Comparison of ENCODE assay signal across 8 cellular contexts in the genomic region with DNA sequence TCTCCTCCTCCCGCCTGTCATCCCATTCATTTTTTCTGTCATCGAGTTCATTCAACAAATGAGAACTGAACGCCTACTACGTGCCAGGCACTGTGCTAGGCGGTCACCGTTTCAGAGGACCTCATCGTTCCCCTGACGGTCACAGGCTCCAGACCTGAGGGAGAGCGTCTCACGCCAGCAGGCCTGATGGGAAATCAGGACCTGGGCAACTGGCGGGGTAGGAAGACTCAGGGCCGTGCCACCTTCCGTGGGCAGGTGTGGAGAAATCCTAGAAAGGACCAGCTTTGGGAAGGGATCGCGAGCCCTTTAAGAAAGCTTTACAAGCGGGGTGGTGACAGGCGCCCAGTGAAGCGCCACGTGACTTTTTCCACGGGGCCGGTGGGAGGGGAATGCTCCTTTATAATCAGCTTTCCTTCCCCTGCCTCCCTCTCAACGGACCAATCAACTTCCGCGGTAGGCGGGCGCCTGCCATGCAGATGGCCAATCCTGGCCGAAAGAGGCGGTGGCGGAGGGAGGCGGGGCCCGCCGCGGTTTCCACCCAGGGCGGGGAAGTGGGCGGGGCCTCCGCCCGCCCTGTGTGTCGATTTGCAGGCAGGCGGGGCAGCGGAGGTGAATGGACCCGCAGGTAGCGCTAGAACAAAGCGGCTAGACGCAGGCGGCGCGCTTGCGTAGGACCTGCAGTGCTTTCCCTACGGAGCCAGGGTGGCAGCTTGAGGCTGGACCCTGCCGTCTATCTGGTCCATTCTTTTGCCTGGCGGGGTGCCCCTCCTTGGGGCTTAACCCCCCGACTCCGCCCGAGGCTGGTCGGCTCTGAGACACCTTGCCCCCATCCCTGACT. TPM values are rescaled to one million over a fixed set of nuclear protein-coding genes. Genes with fewer than 3 reads are reported as not detected.
DNase-seq lines count a peak whose midpoint lies in the region; ATAC-seq and TF ChIP-seq lines count a peak whose summit lies in the region.

No MANE protein-coding gene starts in this region.

- H3K9ac ChIP-seq in DND-41 (ENCODE audit: low read depth, low read length) (peak overlapping the region; percentile 71), muscle layer of colon (ENCODE audit: low read length) (peak overlapping the region; percentile 72)

- H3K27ac ChIP-seq in DND-41 (ENCODE audit: low read length) (peak overlapping the region; percentile 76), KOPT-K1 (ENCODE audit: low read depth, low read length, poor library complexity, severe bottlenecking) (peak overlapping the region; percentile 64), Peyer's patch (peak overlapping the region; percentile 65 to 91 (median 84)), esophagus muscularis mucosa (replicated peaks in 1 of 4) (peak overlapping the region; percentile 88 to 92 (median 91)), muscle layer of colon (ENCODE audit: low read depth, low read length) (peak overlapping the region; percentile 89)

- TF ChIP-seq CTCF in DND-41 (IDR thresholded peaks at IDR 0.05; ENCODE audit: borderline replicate concordance, extremely low read depth, low read length, poor library complexity, severe bottlenecking) (no peak), Peyer's patch (IDR thresholded peaks at IDR 0.05) (peak in 2 of 6 experiments; percentile 10), esophagus muscularis mucosa (IDR thresholded peaks at IDR 0.05) (peak in 2 of 3 experiments; percentile 13 to 23)

- H3K9me3 ChIP-seq in DND-41 (ENCODE audit: insufficient read depth, low read length, severe bottlenecking) (no peaks in the 10 kb centered on the region), KOPT-K1 (ENCODE audit: insufficient read depth, low read length, poor library complexity, severe bottlenecking) (no peaks in the 10 kb centered on the region), Peyer's patch (no peaks in the 10 kb centered on the region), esophagus muscularis mucosa (no peaks in the 10 kb centered on the region), muscle layer of colon (ENCODE audit: low read length) (no peaks in the 10 kb centered on the region)

- TF ChIP-seq POLR2A in Peyer's patch (IDR thresholded peaks at IDR 0.05) (peak in 1 of 2 donors; percentile 28), esophagus muscularis mucosa (IDR thresholded peaks at IDR 0.05; ENCODE audit: low read depth) (no peak)

- peaks cover 29% of the 10 kb centered on the region for H3K79me2 ChIP-seq in DND-41 (ENCODE audit: insufficient read depth, low read length)

- WGBS in esophagus muscularis mucosa = under 1% methylated on average over 46 of the region's 55 CpGs

- H3K36me3 ChIP-seq in DND-41 (ENCODE audit: insufficient read depth, low read length) (peaks cover 25% of the 10 kb centered on the region), KOPT-K1 (ENCODE audit: insufficient read depth, low read length) (peaks cover 22% of the 10 kb centered on the region), Peyer's patch (peaks cover 0 to 6% (median 0%) of the 10 kb centered on the region in 3 donors), esophagus muscularis mucosa (peaks cover 0 to 17% (median 12%) of the 10 kb centered on the region in 4 donors), muscle layer of colon (ENCODE audit: insufficient read depth, low read length) (peaks cover 9% of the 10 kb centered on the region)

- DNase-seq in DND-41 (peak; percentile 100), Peyer's patch (peak; percentile 99 to 100 (median 100)), activated T-helper 1 cell treated with Interleukin-2 at 50 U/mL for 16 hours (ENCODE audit: low read depth) (peak; percentile 100), esophagus muscularis mucosa (ENCODE audit: extremely low spot score) (peak; percentile 100)
- peak; percentile 98 for DNase-seq in stimulated activated CD8-positive, alpha-beta memory T cell treated with anti-CD3 and anti-CD28 coated beads, Interleukin-7, amount 100 ng/mL, for 1 hour (ENCODE audit: low read depth in 2 of 2)

- H3K4me3 ChIP-seq in DND-41 (ENCODE audit: low read depth in 1 of 2, low read length in 2 of 2) (peak overlapping the region; percentile 37 to 87), Peyer's patch (peak overlapping the region; percentile 50 to 88 (median 81)), esophagus muscularis mucosa (peak overlapping the region; percentile 66 to 88 (median 80)), muscle layer of colon (ENCODE audit: low read depth in 1 of 2, low read length in 2 of 2) (peak overlapping the region; percentile 73 to 96)

- peaks cover 32% of the 10 kb centered on the region for H4K20me1 ChIP-seq in DND-41 (ENCODE audit: insufficient read depth, low read length)

- no peak for TF ChIP-seq EP300 in esophagus muscularis mucosa (IDR thresholded peaks at IDR 0.05)

- no peaks in the 10 kb centered on the region for H3K27me3 ChIP-seq in DND-41 (ENCODE audit: insufficient read depth, low read length, poor library complexity)
- no peaks in the 10 kb centered on the region for H3K27me3 ChIP-seq in Peyer's patch
- no peaks in the 10 kb centered on the region for H3K27me3 ChIP-seq in esophagus muscularis mucosa
- no peaks in the 10 kb centered on the region for H3K27me3 ChIP-seq in muscle layer of colon (ENCODE audit: control insufficient read depth in 1 of 2, insufficient read depth in 2 of 2, low read length in 2 of 2)

- H3K4me1 ChIP-seq in DND-41 (ENCODE audit: insufficient read depth, low read length) (peaks cover 49% of the 10 kb centered on the region), Peyer's patch (peaks cover 2 to 36% (median 29%) of the 10 kb centered on the region in 4 donors), esophagus muscularis mucosa (peaks cover 36 to 51% (median 51%) of the 10 kb centered on the region in 4 donors), muscle layer of colon (ENCODE audit: insufficient read depth, low read length) (peaks cover 31% of the 10 kb centered on the region)

- ATAC-seq in DND-41 (ENCODE audit: insufficient read depth, low read depth) = peak; percentile 87
- peak; percentile 63 for ATAC-seq in GM21825 (IDR thresholded peaks at IDR 0.05; ENCODE audit: unreplicated experiment)

- peak overlapping the region; percentile 96 for H2AFZ ChIP-seq in DND-41 (ENCODE audit: low read depth, low read length)

- H3K4me2 ChIP-seq in DND-41 (ENCODE audit: insufficient read depth, low read length) = peak overlapping the region; percentile 100

- intact Hi-C loops in esophagus muscularis mucosa (cut with DNase I) = loop anchor here (5.0 kb wide), 1 partner anchor 40 kb away; no protein-coding TSS in a partner anchor

RNA-seq across cellular contexts. Expression of gene DUSP7, which starts 0.8 kb away (rescaled TPM):
- 1 to 10 TPM; 3.3 to 7.1 (median 6.0) TPM for total RNA-seq in Peyer's patch
- 10 to 100 TPM in 3 of 4 donors, 1 to 10 TPM in 1; 10.0 to 23.5 (median 15.9) TPM for total RNA-seq in esophagus muscularis mucosa

Comparison
In these comparisons a context has a peak if more than half of its experiments do, and no peak if none do; other contexts are left out.
1. Peak in every context shown above with its lines: DNase-seq, ATAC-seq, H3K4me3 ChIP-seq and H3K27ac ChIP-seq.